ENCODE assay signal across 1 cellular context in genomic region chr9:117488659-117489058, GRCh38.
A peak's percentile ranks its signal among the peaks of the same experiment; 100 is the strongest.
TF ChIP-seq lines count a peak whose summit lies in the region.

No MANE protein-coding gene starts in this region.

TF ChIP-seq in HepG2, 621 proteins besides CTCF, POLR2A, EP300 and RAD21:
- TF ChIP-seq ZNF414 (CRISPR knock-in tag; IDR thresholded peaks at IDR 0.05) (peak; percentile 37; the same call in 1 of the 2 replicates), HDAC1 (CRISPR knock-in tag; IDR thresholded peaks at IDR 0.05) (no peak), ZNF790 (CRISPR knock-in tag; IDR thresholded peaks at IDR 0.05; ENCODE audit: borderline replicate concordance) (no peak), ZNF468 (CRISPR knock-in tag; IDR thresholded peaks at IDR 0.05) (no peak), PPARG (CRISPR knock-in tag; conservative IDR thresholded peaks at IDR 0.05) (no peak), ZNF232 (CRISPR knock-in tag; IDR thresholded peaks at IDR 0.05; ENCODE audit: borderline replicate concordance) (no peak)
TF ChIP-seq in HepG2: peak in this region for 1.
